Comparison of ENCODE assay signal across 1 cellular context in genomic region chr16:58127033-58127556, GRCh38.
A peak's percentile ranks its signal among the peaks of the same experiment; 100 is the strongest.
TF ChIP-seq lines count a peak whose summit lies in the region.

No MANE protein-coding gene starts in this region.

TF ChIP-seq in GM12878, 131 proteins besides CTCF, POLR2A, EP300 and RAD21 (continued from another document):
- no peak for TF ChIP-seq HSF1 (IDR thresholded peaks at IDR 0.05; ENCODE audit: low read depth, low read length)
- no peak for TF ChIP-seq CBX5 (IDR thresholded peaks at IDR 0.05; ENCODE audit: low read depth)
- TF ChIP-seq ATF7 (IDR thresholded peaks at IDR 0.05; ENCODE audit: low read depth) = peak; percentile 48
- TF ChIP-seq IRF5 (IDR thresholded peaks at IDR 0.05; ENCODE audit: borderline replicate concordance) = no peak
- TF ChIP-seq SMC3 (IDR thresholded peaks at IDR 0.05; ENCODE audit: borderline replicate concordance, low read length) = peak; percentile 40; the same call in 1 of the 2 replicates
- TF ChIP-seq IKZF2 (IDR thresholded peaks at IDR 0.05) = no peak
- TF ChIP-seq MXI1 (IDR thresholded peaks at IDR 0.05; ENCODE audit: low read depth, low read length) = peak; percentile 96
